18 cellular contexts compared by ENCODE assay signal in the genomic region with DNA sequence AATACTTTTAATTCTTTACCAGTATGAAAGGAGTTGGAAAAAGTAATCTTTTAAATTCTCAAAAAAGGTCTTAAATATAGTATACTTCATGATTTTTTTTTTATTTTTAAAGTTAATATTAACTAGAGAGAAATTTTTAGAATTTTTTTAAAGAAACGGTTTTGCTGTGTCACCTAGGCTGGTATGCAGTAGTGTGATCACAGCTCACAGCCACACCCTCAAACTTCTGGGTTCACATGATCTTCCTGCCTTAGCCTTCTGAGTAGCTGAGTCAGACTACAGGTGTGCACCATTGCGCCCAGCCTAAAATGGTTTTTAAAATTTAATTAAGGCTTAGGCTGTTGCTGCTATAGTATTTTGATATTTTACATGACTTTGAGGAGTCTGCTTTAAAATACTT. TPM values are rescaled to one million over a fixed set of nuclear protein-coding genes. Genes with fewer than 3 reads are reported as not detected.
A peak's percentile ranks its signal among the peaks of the same experiment; 100 is the strongest.
DNase-seq lines count a peak whose midpoint lies in the region; ATAC-seq, FAIRE-seq and TF ChIP-seq lines count a peak whose summit lies in the region.
"Had no signal": no experiment of that assay in that cellular context is flagged by ENCODE, and none has a peak within 500 bp of the region (broad histone marks: within the 10 kb centered on the region; RNA-seq: fewer than 3 reads in every experiment).

No MANE protein-coding gene starts in this region.

- H3K4me1 ChIP-seq in Caco-2: peaks cover 15% of the 10 kb centered on the region
- peaks cover 11% of the 10 kb centered on the region for H3K4me1 ChIP-seq in HepG2 (ENCODE audit: insufficient read depth, low read length)

- H3K36me3 ChIP-seq in Caco-2 (ENCODE audit: control insufficient read depth, insufficient read depth, low read length) (no peaks in the 10 kb centered on the region), HepG2 (replicated peaks in 1 of 2; ENCODE audit: control insufficient read depth in 1 of 2, insufficient read depth in 2 of 2, low read length in 2 of 2) (peaks cover 2 to 6% of the 10 kb centered on the region in 2 experiments; a peak in 2 of 5 replicates)

- CTCF ChIA-PET in Caco-2 (lab: Charles Lee): interaction anchor here (0.5 kb wide), 1 partner anchor 97 kb away, joined by 4 read pairs; the partner anchor contains the start of gene ALG14
- CTCF ChIA-PET in HepG2 (lab: Yijun Ruan, JAX; ENCODE audit: low intra/inter-chr PET ratio, low total read pairs): no interaction called here

- H3K27ac ChIP-seq in HepG2 (ENCODE audit: extremely low read length, insufficient read depth, low read length): peak overlapping the region; percentile 1
- H3K27ac ChIP-seq: KMS-11, stomach had no signal

- H3K9ac ChIP-seq in HepG2 (ENCODE audit: insufficient read depth, low read depth, low read length): no peak overlapping the region
- H3K9ac ChIP-seq: KMS-11 had no signal

- TF ChIP-seq RAD21 in HepG2 (CRISPR knock-in tag; IDR thresholded peaks at IDR 0.05): no peak

- TF ChIP-seq POLR2A in HepG2 (IDR thresholded peaks at IDR 0.05; ENCODE audit: insufficient read depth in 1 of 2, low read depth in 2 of 2, low read length in 2 of 2): no peak

- WGBS in HepG2 (ENCODE audit: low lambda C conversion rate): 54% methylated on average over 2 of the region's 2 CpGs

- H3K4me3 Mint-ChIP-seq in Caco-2 (ENCODE audit: unreplicated experiment) (no peak overlapping the region), chondrocyte (ENCODE audit: unreplicated experiment) (no peak overlapping the region)
- H3K4me3 Mint-ChIP-seq: activated CD4-positive, alpha-beta T cell treated with anti-CD3 and anti-CD28 coated beads, Interleukin-2, amount 10 ng/mL, durations not matched to agents 7 days and 5 days; dendritic cell treated with granulocyte-macrophage colony-stimulating factor and Interleukin-4, amounts not matched to agents 40 ng/mL and 50 ng/mL, for 4 days had no signal

- H3K9me3 Mint-ChIP-seq in Caco-2 (ENCODE audit: unreplicated experiment) (no peaks in the 10 kb centered on the region), chondrocyte (ENCODE audit: low read depth) (peaks cover 14% of the 10 kb centered on the region)

- H3K4me1 Mint-ChIP-seq in Caco-2 (ENCODE audit: low read depth, unreplicated experiment): peaks cover 8% of the 10 kb centered on the region
- H3K4me1 Mint-ChIP-seq in chondrocyte (ENCODE audit: low read depth): peaks cover 36% of the 10 kb centered on the region
- H3K4me1 Mint-ChIP-seq: activated CD4-positive, alpha-beta T cell treated with anti-CD3 and anti-CD28 coated beads, Interleukin-2, amount 10 ng/mL, durations not matched to agents 7 days and 5 days had no signal

- no peak overlapping the region for H3K4me2 ChIP-seq in HepG2 (ENCODE audit: low read depth, low read length)
- H3K4me2 ChIP-seq: KMS-11 had no signal

- no peaks in the 10 kb centered on the region for H3K79me2 ChIP-seq in HepG2 (ENCODE audit: insufficient read depth, low read length)

- BruUV-seq in Caco-2 (replicated peaks; lab: Mats Ljungman, UMichigan) (no TSS peak), HepG2 (replicated peaks; lab: Mats Ljungman, UMichigan) (no TSS peak)

- in situ Hi-C loops in HepG2 (cut with HindIII; ENCODE audit: extremely low pct_ligation_motif_present, low pct_unique_long_range_greater_than_20kb): no loop called here

- H4K20me1 ChIP-seq in HepG2 (ENCODE audit: insufficient read depth, low read length): no peaks in the 10 kb centered on the region

- TF ChIP-seq EP300 in HepG2 (IDR thresholded peaks at IDR 0.05; ENCODE audit: low read depth in 2 of 2, low read length in 2 of 2) (no peak), HepG2 (CRISPR knock-in tag; IDR thresholded peaks at IDR 0.05; ENCODE audit: borderline replicate concordance) (no peak)

- H3K9me3 ChIP-seq in Caco-2: no peaks in the 10 kb centered on the region
- no peaks in the 10 kb centered on the region for H3K9me3 ChIP-seq in HepG2 (ENCODE audit: low read length)
- H3K9me3 ChIP-seq: Peyer's patch, stomach had no signal

- no peaks in the 10 kb centered on the region for H3K27me3 ChIP-seq in Caco-2 (replicated peaks; ENCODE audit: control insufficient read depth, insufficient read depth, low read length)
- no peaks in the 10 kb centered on the region for H3K27me3 ChIP-seq in HepG2 (ENCODE audit: control insufficient read depth in 1 of 2, insufficient read depth in 2 of 2, low read length in 2 of 2)
- H3K27me3 ChIP-seq: Peyer's patch, stomach had no signal

- POLR2A ChIA-PET in Caco-2 (lab: Charles Lee) (no interaction called here), HepG2 (lab: Yijun Ruan, JAX) (no interaction called here)

- ATAC-seq in HepG2 (peak; percentile 63), sciatic nerve (no peak), GM19452 (IDR thresholded peaks at IDR 0.05; ENCODE audit: unreplicated experiment) (no peak), HG03469 (IDR thresholded peaks at IDR 0.05; ENCODE audit: unreplicated experiment) (no peak)

- TF ChIP-seq CTCF in Caco-2 (IDR thresholded peaks at IDR 0.05; ENCODE audit: insufficient read depth in 1 of 2, low read depth in 1 of 2, low read length in 1 of 2, severe bottlenecking in 1 of 2, unreplicated experiment in 1 of 2) (no peak), chondrocyte (IDR thresholded peaks at IDR 0.05) (no peak), HepG2 (CRISPR knock-in tag; IDR thresholded peaks at IDR 0.05) (no peak)

- no peak overlapping the region for H2AFZ ChIP-seq in HepG2 (ENCODE audit: low read length)

- FAIRE-seq in HepG2 (lab: Jason Lieb, UNC): no peak
- FAIRE-seq: D721Med, H1 had no signal

- H3K36me3 Mint-ChIP-seq in Caco-2 (ENCODE audit: insufficient read depth, unreplicated experiment): no peaks in the 10 kb centered on the region
- H3K36me3 Mint-ChIP-seq in chondrocyte (ENCODE audit: low read depth): peaks cover 5% of the 10 kb centered on the region

- H3K27me3 Mint-ChIP-seq in Caco-2 (ENCODE audit: insufficient read depth, unreplicated experiment) (no peaks in the 10 kb centered on the region), chondrocyte (ENCODE audit: low read depth) (no peaks in the 10 kb centered on the region)
- H3K27me3 Mint-ChIP-seq: activated CD4-positive, alpha-beta T cell treated with anti-CD3 and anti-CD28 coated beads, Interleukin-2, amount 10 ng/mL, durations not matched to agents 7 days and 5 days; dendritic cell treated with granulocyte-macrophage colony-stimulating factor and Interleukin-4, amounts not matched to agents 40 ng/mL and 50 ng/mL, for 4 days had no signal

- H3K4me3 ChIP-seq in Caco-2 (ENCODE audit: low read depth, low read length) (no peak overlapping the region), HepG2 (replicated peaks in 1 of 3; ENCODE audit: insufficient read depth in 1 of 3, low read depth in 2 of 3, low read length in 3 of 3) (no peak overlapping the region)
- H3K4me3 ChIP-seq: Peyer's patch, stomach had no signal

- DNase-seq in Caco-2: peak; percentile 28 to 52
- DNase-seq in LHCN-M2 (ENCODE audit: low read depth): peak; percentile 7
- no peak for DNase-seq in chondrocyte (ENCODE audit: low spot score)
- DNase-seq in HepG2 (ENCODE audit: low spot score): peak; percentile 46
- no peak for DNase-seq in NOMO-1 treated with DMSO at 0.1 percent for 48 hours (lab: John Stamatoyannopoulos, UW; ENCODE audit: unreplicated experiment)
- DNase-seq in sciatic nerve (ENCODE audit: low spot score): no peak
- DNase-seq: activated CD4-positive, alpha-beta T cell treated with anti-CD3 and anti-CD28 coated beads, Interleukin-2, amount 10 ng/mL, durations not matched to agents 7 days and 5 days; amygdala; NCI-H1694; NCI-H524 treated with DMSO at 0.1 percent for 48 hours; Peyer's patch; stomach had no signal

- intact Hi-C loops in Caco-2 (cut with micrococcal nuclease; ENCODE audit: unreplicated experiment) (no loop called here), HepG2 (cut with micrococcal nuclease; ENCODE audit: unreplicated experiment) (loop anchor here (5.0 kb wide), 1 partner anchor 63 kb away; the partner anchor contains the start of gene RWDD3), sciatic nerve (cut with DNase I) (no loop called here)

- H3K27ac Mint-ChIP-seq in Caco-2 (ENCODE audit: unreplicated experiment): no peak overlapping the region
- H3K27ac Mint-ChIP-seq in chondrocyte (ENCODE audit: unreplicated experiment): peak overlapping the region; percentile 50
- H3K27ac Mint-ChIP-seq: activated CD4-positive, alpha-beta T cell treated with anti-CD3 and anti-CD28 coated beads, Interleukin-2, amount 10 ng/mL, durations not matched to agents 7 days and 5 days; dendritic cell treated with granulocyte-macrophage colony-stimulating factor and Interleukin-4, amounts not matched to agents 40 ng/mL and 50 ng/mL, for 4 days had no signal

RNA-seq across cellular contexts. Expression of gene TLCD4, which starts 52.4 kb away (rescaled TPM):
- total RNA-seq in Caco-2 (2022) (14.1 TPM in 2 replicates), LHCN-M2 (2014; rRNA removed) (0.32 and 0.75 TPM in 2 replicates), chondrocyte (1.6 to 2.6 TPM (median 2.4 TPM) in 3 replicates), HepG2 (2016; rRNA removed; fragmentation: Illumina TruSeq; extraction: Trizol) (11.9 and 14.5 TPM in 2 replicates), sciatic nerve (27.9 TPM)
- 0.41 TPM for polyA plus RNA-seq in LHCN-M2 (2012)
- 71.5 and 79.3 TPM in 2 replicates for total RNA-seq in HepG2 (2016; cell fraction: cytosol; rRNA removed; fragmentation: Illumina TruSeq; extraction: Trizol; ENCODE audit: low read depth)
- total RNA-seq in HepG2 (2016; cell fraction: insoluble cytoplasmic fraction; rRNA removed; fragmentation: Illumina TruSeq; extraction: Trizol): 15.0 and 17.4 TPM in 2 replicates
- total RNA-seq in HepG2 (2016; cell fraction: membrane; rRNA removed; fragmentation: Illumina TruSeq; extraction: Trizol): 26.6 and 27.6 TPM in 2 replicates
- 10.3 and 10.9 TPM in 2 replicates for total RNA-seq in HepG2 (2016; cell fraction: nucleus; rRNA removed; fragmentation: Illumina TruSeq; extraction: Trizol)
- 4.1 and 4.7 TPM in 2 replicates for polyA plus RNA-seq in HepG2 (2011; rRNA removed)
- polyA plus RNA-seq in HepG2 (2011; cell fraction: cytosol; rRNA removed): 1.9 and 3.6 TPM in 2 replicates
- polyA plus RNA-seq in HepG2 (2011; cell fraction: nucleus; rRNA removed): 1.00 and 1.9 TPM in 2 replicates
- 10.2 and 17.7 TPM in 2 replicates for polyA plus RNA-seq in HepG2 (2012)
- polyA plus RNA-seq in HepG2 (2016; cell fraction: cytosol; fragmentation: Illumina TruSeq; extraction: Trizol; ENCODE audit: low read depth): 2.5 and 3.6 TPM in 2 replicates
- polyA plus RNA-seq in HepG2 (2016; cell fraction: insoluble cytoplasmic fraction; fragmentation: Illumina TruSeq; extraction: Trizol; ENCODE audit: low read depth): 9.3 and 10.5 TPM in 2 replicates
- 6.3 and 7.5 TPM in 2 replicates for polyA plus RNA-seq in HepG2 (2016; cell fraction: membrane; fragmentation: Illumina TruSeq; extraction: Trizol; ENCODE audit: low read depth)
- polyA plus RNA-seq in HepG2 (2016; cell fraction: nucleus; fragmentation: Illumina TruSeq; extraction: Trizol; ENCODE audit: insufficient read depth, low read depth): 9.9 and 11.4 TPM in 2 replicates
- polyA minus RNA-seq in HepG2 (2011; rRNA and poly(A)+ RNA removed; ENCODE audit: low replicate concordance): 7.5 and 9.8 TPM in 2 replicates
- polyA minus RNA-seq in HepG2 (2011; cell fraction: cytosol; rRNA and poly(A)+ RNA removed): 9.3 and 10.9 TPM in 2 replicates
- polyA minus RNA-seq in HepG2 (2011; cell fraction: nucleus; rRNA and poly(A)+ RNA removed): 7.2 and 7.9 TPM in 2 replicates

Comparison
In these comparisons a context has a peak if more than half of its experiments do, and no peak if none do; other contexts are left out.
1. DNase-seq: peak in Caco-2 (2 of 2), LHCN-M2 (single experiment) and HepG2 (single experiment); none in chondrocyte (single experiment), NOMO-1 treated with DMSO at 0.1 percent for 48 hours (single experiment) and sciatic nerve (single experiment).